ENCODE assay signal across 1 cellular context in the genomic region with DNA sequence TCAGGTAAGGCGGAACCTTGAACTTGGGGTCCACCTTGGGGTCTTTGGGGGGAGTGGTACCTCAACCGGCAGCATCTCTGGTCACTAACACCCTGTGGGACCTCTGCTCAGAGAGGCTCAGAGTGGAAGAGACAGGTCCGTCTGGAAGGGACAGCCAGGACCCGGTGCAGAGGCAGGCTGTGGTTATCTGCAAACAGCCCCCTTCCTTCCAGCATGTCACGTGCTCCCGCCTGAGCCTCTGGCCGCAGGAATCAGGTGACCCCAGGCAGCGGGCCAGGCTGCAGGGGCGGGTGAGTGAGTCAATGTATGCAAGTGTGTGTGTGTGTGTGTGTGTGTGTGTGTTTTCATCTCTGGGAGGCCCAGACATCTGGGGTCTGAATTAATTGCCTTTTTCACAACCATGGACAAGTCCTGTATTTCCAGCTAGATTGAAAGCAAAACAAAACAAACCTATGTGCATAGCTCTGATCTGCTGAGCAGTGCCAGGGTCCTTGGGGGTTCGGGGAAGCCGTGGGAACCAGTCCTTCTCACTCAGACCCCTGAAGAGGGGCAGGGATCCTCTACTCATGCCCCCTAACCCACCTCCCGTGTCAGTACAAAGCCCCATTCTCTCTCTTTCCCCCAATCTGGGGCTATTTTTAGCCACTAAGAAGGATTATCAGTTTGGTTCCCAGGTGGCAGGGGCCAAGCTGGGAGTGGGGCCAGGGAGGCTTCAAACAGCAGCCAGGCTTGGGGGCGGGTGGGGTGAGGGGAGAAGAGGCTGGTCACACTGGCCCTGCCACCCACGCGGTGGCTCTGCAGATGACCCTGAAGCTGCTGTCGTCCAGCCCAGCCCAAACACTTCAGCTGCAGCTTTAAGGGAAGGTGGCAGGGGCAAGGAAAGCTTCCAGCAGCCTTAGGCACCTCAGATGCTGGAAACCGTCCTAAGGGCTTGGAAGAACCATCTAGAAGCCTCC.
TF ChIP-seq lines count a peak whose summit lies in the region.

No MANE protein-coding gene starts in this region.

TF ChIP-seq in HepG2, 621 proteins besides CTCF, POLR2A, EP300 and RAD21 (continued from another document and continues in another):
- TF ChIP-seq, protein P1, sequence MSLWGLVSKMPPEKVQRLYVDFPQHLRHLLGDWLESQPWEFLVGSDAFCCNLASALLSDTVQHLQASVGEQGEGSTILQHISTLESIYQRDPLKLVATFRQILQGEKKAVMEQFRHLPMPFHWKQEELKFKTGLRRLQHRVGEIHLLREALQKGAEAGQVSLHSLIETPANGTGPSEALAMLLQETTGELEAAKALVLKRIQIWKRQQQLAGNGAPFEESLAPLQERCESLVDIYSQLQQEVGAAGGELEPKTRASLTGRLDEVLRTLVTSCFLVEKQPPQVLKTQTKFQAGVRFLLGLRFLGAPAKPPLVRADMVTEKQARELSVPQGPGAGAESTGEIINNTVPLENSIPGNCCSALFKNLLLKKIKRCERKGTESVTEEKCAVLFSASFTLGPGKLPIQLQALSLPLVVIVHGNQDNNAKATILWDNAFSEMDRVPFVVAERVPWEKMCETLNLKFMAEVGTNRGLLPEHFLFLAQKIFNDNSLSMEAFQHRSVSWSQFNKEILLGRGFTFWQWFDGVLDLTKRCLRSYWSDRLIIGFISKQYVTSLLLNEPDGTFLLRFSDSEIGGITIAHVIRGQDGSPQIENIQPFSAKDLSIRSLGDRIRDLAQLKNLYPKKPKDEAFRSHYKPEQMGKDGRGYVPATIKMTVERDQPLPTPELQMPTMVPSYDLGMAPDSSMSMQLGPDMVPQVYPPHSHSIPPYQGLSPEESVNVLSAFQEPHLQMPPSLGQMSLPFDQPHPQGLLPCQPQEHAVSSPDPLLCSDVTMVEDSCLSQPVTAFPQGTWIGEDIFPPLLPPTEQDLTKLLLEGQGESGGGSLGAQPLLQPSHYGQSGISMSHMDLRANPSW (CRISPR knock-in tag; IDR thresholded peaks at IDR 0.05; ENCODE audit: borderline replicate concordance) = 0 out of 2 replicates have a peak, but pooled peaks have one; percentile 32
- TF ChIP-seq ZNF558 (CRISPR knock-in tag; IDR thresholded peaks at IDR 0.05; ENCODE audit: borderline replicate concordance) (no peak), ZNF652 (CRISPR knock-in tag; IDR thresholded peaks at IDR 0.05; ENCODE audit: borderline replicate concordance, low read depth) (no peak), ZNF337 (CRISPR knock-in tag; IDR thresholded peaks at IDR 0.05; ENCODE audit: borderline replicate concordance, low read depth) (no peak), KMT2A (CRISPR knock-in tag; IDR thresholded peaks at IDR 0.05) (no peak), HIVEP1 (CRISPR knock-in tag; IDR thresholded peaks at IDR 0.05) (no peak), RORA (CRISPR knock-in tag; IDR thresholded peaks at IDR 0.05) (no peak), CC2D1A (CRISPR knock-in tag; IDR thresholded peaks at IDR 0.05) (no peak), ONECUT2 (CRISPR knock-in tag; IDR thresholded peaks at IDR 0.05) (no peak), ZMAT3 (CRISPR knock-in tag; conservative IDR thresholded peaks at IDR 0.05) (no peak; the same call in 1 of the 2 replicates), RBM22 (optimal IDR thresholded peaks at IDR 0.05; ENCODE audit: low read length) (peak; percentile 74), MBNL3 (CRISPR knock-in tag; conservative IDR thresholded peaks at IDR 0.05) (no peak), ZNF564 (CRISPR knock-in tag; IDR thresholded peaks at IDR 0.05) (no peak), ZNF775 (CRISPR knock-in tag; IDR thresholded peaks at IDR 0.05; ENCODE audit: borderline replicate concordance) (no peak), FOXC1 (CRISPR knock-in tag; IDR thresholded peaks at IDR 0.05; ENCODE audit: borderline replicate concordance) (no peak), SIX1 (CRISPR knock-in tag; IDR thresholded peaks at IDR 0.05; ENCODE audit: borderline replicate concordance) (no peak), U2AF1 (optimal IDR thresholded peaks at IDR 0.05; ENCODE audit: low read depth, low read length) (no peak), ZNF607 (CRISPR knock-in tag; IDR thresholded peaks at IDR 0.05; ENCODE audit: borderline replicate concordance) (no peak), ZNF777 (CRISPR knock-in tag; IDR thresholded peaks at IDR 0.05) (no peak), ZNF660 (CRISPR knock-in tag; IDR thresholded peaks at IDR 0.05; ENCODE audit: borderline replicate concordance, low read depth) (no peak), THYN1 (CRISPR knock-in tag; IDR thresholded peaks at IDR 0.05; ENCODE audit: borderline replicate concordance, low read depth) (no peak)
- TF ChIP-seq, protein P2, sequence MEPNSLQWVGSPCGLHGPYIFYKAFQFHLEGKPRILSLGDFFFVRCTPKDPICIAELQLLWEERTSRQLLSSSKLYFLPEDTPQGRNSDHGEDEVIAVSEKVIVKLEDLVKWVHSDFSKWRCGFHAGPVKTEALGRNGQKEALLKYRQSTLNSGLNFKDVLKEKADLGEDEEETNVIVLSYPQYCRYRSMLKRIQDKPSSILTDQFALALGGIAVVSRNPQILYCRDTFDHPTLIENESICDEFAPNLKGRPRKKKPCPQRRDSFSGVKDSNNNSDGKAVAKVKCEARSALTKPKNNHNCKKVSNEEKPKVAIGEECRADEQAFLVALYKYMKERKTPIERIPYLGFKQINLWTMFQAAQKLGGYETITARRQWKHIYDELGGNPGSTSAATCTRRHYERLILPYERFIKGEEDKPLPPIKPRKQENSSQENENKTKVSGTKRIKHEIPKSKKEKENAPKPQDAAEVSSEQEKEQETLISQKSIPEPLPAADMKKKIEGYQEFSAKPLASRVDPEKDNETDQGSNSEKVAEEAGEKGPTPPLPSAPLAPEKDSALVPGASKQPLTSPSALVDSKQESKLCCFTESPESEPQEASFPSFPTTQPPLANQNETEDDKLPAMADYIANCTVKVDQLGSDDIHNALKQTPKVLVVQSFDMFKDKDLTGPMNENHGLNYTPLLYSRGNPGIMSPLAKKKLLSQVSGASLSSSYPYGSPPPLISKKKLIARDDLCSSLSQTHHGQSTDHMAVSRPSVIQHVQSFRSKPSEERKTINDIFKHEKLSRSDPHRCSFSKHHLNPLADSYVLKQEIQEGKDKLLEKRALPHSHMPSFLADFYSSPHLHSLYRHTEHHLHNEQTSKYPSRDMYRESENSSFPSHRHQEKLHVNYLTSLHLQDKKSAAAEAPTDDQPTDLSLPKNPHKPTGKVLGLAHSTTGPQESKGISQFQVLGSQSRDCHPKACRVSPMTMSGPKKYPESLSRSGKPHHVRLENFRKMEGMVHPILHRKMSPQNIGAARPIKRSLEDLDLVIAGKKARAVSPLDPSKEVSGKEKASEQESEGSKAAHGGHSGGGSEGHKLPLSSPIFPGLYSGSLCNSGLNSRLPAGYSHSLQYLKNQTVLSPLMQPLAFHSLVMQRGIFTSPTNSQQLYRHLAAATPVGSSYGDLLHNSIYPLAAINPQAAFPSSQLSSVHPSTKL (CRISPR knock-in tag; IDR thresholded peaks at IDR 0.05) = peak; percentile 86
- TF ChIP-seq, protein P3, sequence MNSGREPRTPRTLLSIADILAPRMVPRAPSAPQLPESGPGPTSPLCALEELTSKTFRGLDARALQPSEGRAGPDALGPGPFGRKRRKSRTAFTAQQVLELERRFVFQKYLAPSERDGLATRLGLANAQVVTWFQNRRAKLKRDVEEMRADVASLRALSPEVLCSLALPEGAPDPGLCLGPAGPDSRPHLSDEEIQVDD (CRISPR knock-in tag; IDR thresholded peaks at IDR 0.05; ENCODE audit: borderline replicate concordance) = no peak
- TF ChIP-seq, protein P4, sequence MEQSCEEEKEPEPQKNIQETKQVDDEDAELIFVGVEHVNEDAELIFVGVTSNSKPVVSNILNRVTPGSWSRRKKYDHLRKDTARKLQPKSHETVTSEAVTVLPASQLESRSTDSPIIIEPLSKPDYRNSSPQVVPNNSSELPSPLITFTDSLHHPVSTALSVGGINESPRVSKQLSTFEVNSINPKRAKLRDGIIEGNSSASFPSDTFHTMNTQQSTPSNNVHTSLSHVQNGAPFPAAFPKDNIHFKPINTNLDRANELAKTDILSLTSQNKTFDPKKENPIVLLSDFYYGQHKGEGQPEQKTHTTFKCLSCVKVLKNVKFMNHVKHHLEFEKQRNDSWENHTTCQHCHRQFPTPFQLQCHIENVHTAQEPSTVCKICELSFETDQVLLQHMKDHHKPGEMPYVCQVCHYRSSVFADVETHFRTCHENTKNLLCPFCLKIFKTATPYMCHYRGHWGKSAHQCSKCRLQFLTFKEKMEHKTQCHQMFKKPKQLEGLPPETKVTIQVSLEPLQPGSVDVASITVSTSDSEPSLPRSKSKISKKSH (CRISPR knock-in tag; IDR thresholded peaks at IDR 0.05; ENCODE audit: borderline replicate concordance) = no peak; the same call in 1 of the 2 replicates
- TF ChIP-seq, protein P5, sequence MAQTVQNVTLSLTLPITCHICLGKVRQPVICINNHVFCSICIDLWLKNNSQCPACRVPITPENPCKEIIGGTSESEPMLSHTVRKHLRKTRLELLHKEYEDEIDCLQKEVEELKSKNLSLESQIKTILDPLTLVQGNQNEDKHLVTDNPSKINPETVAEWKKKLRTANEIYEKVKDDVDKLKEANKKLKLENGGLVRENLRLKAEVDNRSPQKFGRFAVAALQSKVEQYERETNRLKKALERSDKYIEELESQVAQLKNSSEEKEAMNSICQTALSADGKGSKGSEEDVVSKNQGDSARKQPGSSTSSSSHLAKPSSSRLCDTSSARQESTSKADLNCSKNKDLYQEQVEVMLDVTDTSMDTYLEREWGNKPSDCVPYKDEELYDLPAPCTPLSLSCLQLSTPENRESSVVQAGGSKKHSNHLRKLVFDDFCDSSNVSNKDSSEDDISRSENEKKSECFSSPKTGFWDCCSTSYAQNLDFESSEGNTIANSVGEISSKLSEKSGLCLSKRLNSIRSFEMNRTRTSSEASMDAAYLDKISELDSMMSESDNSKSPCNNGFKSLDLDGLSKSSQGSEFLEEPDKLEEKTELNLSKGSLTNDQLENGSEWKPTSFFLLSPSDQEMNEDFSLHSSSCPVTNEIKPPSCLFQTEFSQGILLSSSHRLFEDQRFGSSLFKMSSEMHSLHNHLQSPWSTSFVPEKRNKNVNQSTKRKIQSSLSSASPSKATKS (CRISPR knock-in tag; IDR thresholded peaks at IDR 0.05) = no peak
- TF ChIP-seq, protein P6, sequence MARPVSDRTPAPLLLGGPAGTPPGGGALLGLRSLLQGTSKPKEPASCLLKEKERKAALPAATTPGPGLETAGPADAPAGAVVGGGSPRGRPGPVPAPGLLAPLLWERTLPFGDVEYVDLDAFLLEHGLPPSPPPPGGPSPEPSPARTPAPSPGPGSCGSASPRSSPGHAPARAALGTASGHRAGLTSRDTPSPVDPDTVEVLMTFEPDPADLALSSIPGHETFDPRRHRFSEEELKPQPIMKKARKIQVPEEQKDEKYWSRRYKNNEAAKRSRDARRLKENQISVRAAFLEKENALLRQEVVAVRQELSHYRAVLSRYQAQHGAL (CRISPR knock-in tag; IDR thresholded peaks at IDR 0.05; ENCODE audit: not compliant biosample characterization) = no peak
- TF ChIP-seq, protein P7, sequence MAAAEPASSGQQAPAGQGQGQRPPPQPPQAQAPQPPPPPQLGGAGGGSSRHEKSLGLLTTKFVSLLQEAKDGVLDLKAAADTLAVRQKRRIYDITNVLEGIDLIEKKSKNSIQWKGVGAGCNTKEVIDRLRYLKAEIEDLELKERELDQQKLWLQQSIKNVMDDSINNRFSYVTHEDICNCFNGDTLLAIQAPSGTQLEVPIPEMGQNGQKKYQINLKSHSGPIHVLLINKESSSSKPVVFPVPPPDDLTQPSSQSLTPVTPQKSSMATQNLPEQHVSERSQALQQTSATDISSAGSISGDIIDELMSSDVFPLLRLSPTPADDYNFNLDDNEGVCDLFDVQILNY (CRISPR knock-in tag; conservative IDR thresholded peaks at IDR 0.05) = no peak
- TF ChIP-seq, protein P8, sequence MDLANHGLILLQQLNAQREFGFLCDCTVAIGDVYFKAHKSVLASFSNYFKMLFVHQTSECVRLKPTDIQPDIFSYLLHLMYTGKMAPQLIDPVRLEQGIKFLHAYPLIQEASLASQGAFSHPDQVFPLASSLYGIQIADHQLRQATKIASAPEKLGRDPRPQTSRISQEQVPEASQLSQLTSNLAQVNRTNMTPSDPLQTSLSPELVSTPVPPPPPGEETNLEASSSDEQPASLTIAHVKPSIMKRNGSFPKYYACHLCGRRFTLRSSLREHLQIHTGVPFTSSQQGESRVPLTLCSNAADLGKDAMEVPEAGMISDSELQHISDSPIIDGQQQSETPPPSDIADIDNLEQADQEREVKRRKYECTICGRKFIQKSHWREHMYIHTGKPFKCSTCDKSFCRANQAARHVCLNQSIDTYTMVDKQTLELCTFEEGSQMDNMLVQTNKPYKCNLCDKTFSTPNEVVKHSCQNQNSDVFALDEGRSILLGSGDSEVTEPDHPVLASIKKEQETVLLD (CRISPR knock-in tag; IDR thresholded peaks at IDR 0.05; ENCODE audit: low read depth) = no peak
- TF ChIP-seq, protein P9, sequence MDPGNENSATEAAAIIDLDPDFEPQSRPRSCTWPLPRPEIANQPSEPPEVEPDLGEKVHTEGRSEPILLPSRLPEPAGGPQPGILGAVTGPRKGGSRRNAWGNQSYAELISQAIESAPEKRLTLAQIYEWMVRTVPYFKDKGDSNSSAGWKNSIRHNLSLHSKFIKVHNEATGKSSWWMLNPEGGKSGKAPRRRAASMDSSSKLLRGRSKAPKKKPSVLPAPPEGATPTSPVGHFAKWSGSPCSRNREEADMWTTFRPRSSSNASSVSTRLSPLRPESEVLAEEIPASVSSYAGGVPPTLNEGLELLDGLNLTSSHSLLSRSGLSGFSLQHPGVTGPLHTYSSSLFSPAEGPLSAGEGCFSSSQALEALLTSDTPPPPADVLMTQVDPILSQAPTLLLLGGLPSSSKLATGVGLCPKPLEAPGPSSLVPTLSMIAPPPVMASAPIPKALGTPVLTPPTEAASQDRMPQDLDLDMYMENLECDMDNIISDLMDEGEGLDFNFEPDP (CRISPR knock-in tag; conservative IDR thresholded peaks at IDR 0.05) = no peak
